Comparison of ENCODE assay signal across 13 cellular contexts in the genomic region with DNA sequence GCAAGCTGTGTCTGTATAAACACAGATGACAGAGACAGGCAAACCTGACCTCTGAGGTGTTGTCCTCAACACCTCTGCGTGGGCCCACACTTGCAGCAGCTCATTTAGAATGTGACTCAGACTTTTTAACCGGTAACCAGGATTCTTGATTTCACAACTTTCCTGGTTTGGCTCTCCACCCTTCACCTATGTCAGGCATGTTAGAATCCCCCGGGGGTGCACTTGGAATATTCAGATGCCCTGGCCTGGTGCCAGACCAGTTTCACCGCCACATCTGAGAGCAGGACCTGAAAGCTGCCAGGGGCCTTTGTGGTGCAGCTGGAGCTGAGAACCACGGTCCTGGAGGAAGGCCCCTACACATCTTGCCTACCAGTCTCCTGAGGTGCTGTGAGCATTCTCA. TPM values are rescaled to one million over a fixed set of nuclear protein-coding genes. Genes with fewer than 3 reads are reported as not detected.
DNase-seq lines count a peak whose midpoint lies in the region; ATAC-seq and TF ChIP-seq lines count a peak whose summit lies in the region.
"Had no signal": no experiment of that assay in that cellular context is flagged by ENCODE, and none has a peak within 500 bp of the region (broad histone marks: within the 10 kb centered on the region; RNA-seq: fewer than 3 reads in every experiment).

No MANE protein-coding gene starts in this region.

- H3K36me3 Mint-ChIP-seq in activated CD4-positive, alpha-beta memory T cell treated with anti-CD3 and anti-CD28 coated beads, Interleukin-2, amount 10 ng/mL, durations not matched to agents 7 days and 5 days (ENCODE audit: low read depth): peaks cover 3% of the 10 kb centered on the region

- POLR2A ChIA-PET in activated CD4-positive, alpha-beta memory T cell treated with anti-CD3 and anti-CD28 coated beads, Interleukin-2, amount 10 ng/mL, durations not matched to agents 7 days and 5 days (lab: Charles Lee): interaction anchor here (0.5 to 1.2 kb wide), 2 partner anchors 12 to 129 kb away, joined by 3 to 4 read pairs; no protein-coding TSS in a partner anchor

- peak overlapping the region in 9 of 10 donors; percentile 47 to 84 (median 74) for H3K27ac ChIP-seq in heart right ventricle

- CTCF ChIA-PET in activated CD4-positive, alpha-beta memory T cell treated with anti-CD3 and anti-CD28 coated beads, Interleukin-2, amount 10 ng/mL, durations not matched to agents 7 days and 5 days (lab: Charles Lee): interaction anchor here (0.6 kb wide), 1 partner anchor 13 kb away, joined by 3 read pairs; a partner anchor contains a TSS

- DNase-seq in NK-92 treated with Interleukin-12 subunit alpha and Interleukin-12 subunit beta, amount 100 ng/mL, for 24 hours (lab: John Stamatoyannopoulos, UW): peak; percentile 53
- DNase-seq in NK-92 (lab: John Stamatoyannopoulos, UW; ENCODE audit: unreplicated experiment) (no peak), heart right ventricle (no peak), NCI-H1092 treated with DMSO at 0.1 percent for 48 hours (lab: John Stamatoyannopoulos, UW) (no peak)
- no peak for DNase-seq in activated CD4-positive, alpha-beta memory T cell treated with anti-CD3 and anti-CD28 coated beads, Interleukin-2, amount 10 ng/mL, durations not matched to agents 7 days and 5 days
- peak; percentile 2 to 23 for DNase-seq in stimulated activated CD8-positive, alpha-beta memory T cell treated with anti-CD3 and anti-CD28 coated beads, Interleukin-15, amount 100 ng/mL, for 48 hours (ENCODE audit: low read depth in 2 of 2)
- DNase-seq in effector CD8-positive, alpha-beta T cell (lab: John Stamatoyannopoulos, UW): no peak
- DNase-seq: activated naive CD4-positive, alpha-beta T cell treated with Interleukin-2 at 50 U/mL for 16 hours had no signal

- no peak overlapping the region for H3K4me3 Mint-ChIP-seq in activated CD4-positive, alpha-beta memory T cell treated with anti-CD3 and anti-CD28 coated beads, Interleukin-2, amount 10 ng/mL, durations not matched to agents 7 days and 5 days

- H3K4me1 ChIP-seq in heart right ventricle: peaks cover 0 to 36% (median 24%) of the 10 kb centered on the region in 9 donors

- peak overlapping the region in 7 of 10 donors; percentile 2 to 27 (median 12) for H3K4me3 ChIP-seq in heart right ventricle

- 15 to 19% methylated on average over 5 of the region's 5 CpGs for WGBS in heart right ventricle, 2 donors

- no peaks in the 10 kb centered on the region for H3K27me3 Mint-ChIP-seq in activated CD4-positive, alpha-beta memory T cell treated with anti-CD3 and anti-CD28 coated beads, Interleukin-2, amount 10 ng/mL, durations not matched to agents 7 days and 5 days

- H3K27me3 ChIP-seq in heart right ventricle: no peaks in the 10 kb centered on the region

- no peak for TF ChIP-seq CTCF in heart right ventricle (IDR thresholded peaks at IDR 0.05)

- intact Hi-C loops in heart right ventricle (cut with DNase I): loop anchor here in 2 of 10 donors (10.0 kb wide), 1 partner anchor 81 kb away; a partner anchor contains a TSS

- no peaks in the 10 kb centered on the region for H3K9me3 Mint-ChIP-seq in activated CD4-positive, alpha-beta memory T cell treated with anti-CD3 and anti-CD28 coated beads, Interleukin-2, amount 10 ng/mL, durations not matched to agents 7 days and 5 days

- H3K4me1 Mint-ChIP-seq in activated CD4-positive, alpha-beta memory T cell treated with anti-CD3 and anti-CD28 coated beads, Interleukin-2, amount 10 ng/mL, durations not matched to agents 7 days and 5 days: peaks cover 25% of the 10 kb centered on the region

- H3K27ac Mint-ChIP-seq in activated CD4-positive, alpha-beta memory T cell treated with anti-CD3 and anti-CD28 coated beads, Interleukin-2, amount 10 ng/mL, durations not matched to agents 7 days and 5 days: peak overlapping the region; percentile 27

- H3K9me3 ChIP-seq in heart right ventricle: no peaks in the 10 kb centered on the region

- ATAC-seq in heart right ventricle: peak in 3 of 8 donors; percentile 2 to 10 (median 7)
- ATAC-seq in HG02571 (IDR thresholded peaks at IDR 0.05; ENCODE audit: unreplicated experiment): no peak

- H3K36me3 ChIP-seq in heart right ventricle: peaks cover 0 to 44% (median 0%) of the 10 kb centered on the region in 9 donors

RNA-seq across cellular contexts. Expression of a gene that starts 4.8 kb away (rescaled TPM):
- 1 to 10 TPM; 6.9 to 7.6 TPM for total RNA-seq in activated CD4-positive, alpha-beta memory T cell treated with anti-CD3 and anti-CD28 coated beads, Interleukin-2, amount 10 ng/mL, durations not matched to agents 7 days and 5 days
- 10 to 100 TPM in 3 of 10 donors, 1 to 10 TPM in 7; 6.1 to 12.6 (median 8.9) TPM for total RNA-seq in heart right ventricle
- polyA plus RNA-seq in heart right ventricle: 1 to 10 TPM; 6.6 to 7.0 TPM

RNA-seq across cellular contexts. Expression of a gene that starts 13.2 kb away (rescaled TPM):
- under 1 TPM in 1 of 2 experiments, not detected in 1; 0.08 TPM for total RNA-seq in activated CD4-positive, alpha-beta memory T cell treated with anti-CD3 and anti-CD28 coated beads, Interleukin-2, amount 10 ng/mL, durations not matched to agents 7 days and 5 days
- under 1 TPM in 6 of 10 donors, not detected in 4; 0.04 to 0.19 (median 0.11) TPM for total RNA-seq in heart right ventricle
- under 1 TPM; under 0.01 to 0.07 TPM for polyA plus RNA-seq in heart right ventricle
- total RNA-seq: glomerular endothelial cell, osteocyte, SK-MEL-5 had no signal
- polyA plus RNA-seq: AG04450 had no signal

RNA-seq across cellular contexts. Expression of a gene that starts 40.9 kb away (rescaled TPM):
- total RNA-seq in activated CD4-positive, alpha-beta memory T cell treated with anti-CD3 and anti-CD28 coated beads, Interleukin-2, amount 10 ng/mL, durations not matched to agents 7 days and 5 days: not detected
- total RNA-seq in heart right ventricle: 10 to 100 TPM in 2 of 10 donors, 1 to 10 TPM in 7, under 1 TPM in 1; 0.47 to 26.6 (median 5.0) TPM
- 1 to 10 TPM; 4.0 to 8.9 TPM for polyA plus RNA-seq in heart right ventricle
- total RNA-seq: glomerular endothelial cell, osteocyte, SK-MEL-5 had no signal
- polyA plus RNA-seq: AG04450 had no signal

RNA-seq across cellular contexts. Expression of a gene that starts 49.6 kb away (rescaled TPM):
- total RNA-seq in activated CD4-positive, alpha-beta memory T cell treated with anti-CD3 and anti-CD28 coated beads, Interleukin-2, amount 10 ng/mL, durations not matched to agents 7 days and 5 days: not detected
- total RNA-seq in heart right ventricle: 100 to 1,000 TPM in 2 of 10 donors, 10 to 100 TPM in 8; 32.9 to 133 (median 60.8) TPM
- polyA plus RNA-seq in heart right ventricle: 100 to 1,000 TPM in 1 of 2 donors, 10 to 100 TPM in 1; 37.2 to 115 TPM
- total RNA-seq: glomerular endothelial cell, osteocyte, SK-MEL-5 had no signal
- polyA plus RNA-seq: AG04450 had no signal

Comparison
In these comparisons a context has a peak if more than half of its experiments do, and no peak if none do; other contexts are left out.
1. DNase-seq: peak in NK-92 treated with Interleukin-12 subunit alpha and Interleukin-12 subunit beta, amount 100 ng/mL, for 24 hours (single experiment) and stimulated activated CD8-positive, alpha-beta memory T cell treated with anti-CD3 and anti-CD28 coated beads, Interleukin-15, amount 100 ng/mL, for 48 hours (2 of 2); none in NK-92 (single experiment), activated CD4-positive, alpha-beta memory T cell treated with anti-CD3 and anti-CD28 coated beads, Interleukin-2, amount 10 ng/mL, durations not matched to agents 7 days and 5 days (single experiment), heart right ventricle (0 of 2), effector CD8-positive, alpha-beta T cell (single experiment) and NCI-H1092 treated with DMSO at 0.1 percent for 48 hours (single experiment).